Comparison of ENCODE assay signal across 8 cellular contexts in the genomic region with DNA sequence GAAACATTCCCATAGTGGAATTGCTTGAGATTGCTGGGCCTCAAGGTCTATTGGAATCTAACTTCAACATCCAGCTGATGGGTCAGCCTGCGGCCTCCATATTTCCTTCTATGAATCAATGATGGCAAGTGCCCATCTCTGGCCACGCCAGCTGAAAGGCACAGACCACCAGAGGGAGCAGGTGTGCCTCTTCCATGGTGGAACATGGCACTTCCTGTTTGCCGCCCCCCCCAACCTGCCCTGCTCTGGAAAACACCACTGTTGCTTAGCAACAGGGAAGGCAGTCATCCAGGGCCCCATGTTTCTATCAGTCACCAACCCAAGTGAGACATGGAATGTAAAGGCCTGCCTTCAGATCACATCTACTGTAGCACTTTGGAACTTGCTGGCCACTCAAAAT.
DNase-seq lines count a peak whose midpoint lies in the region; ATAC-seq lines count a peak whose summit lies in the region.

No MANE protein-coding gene starts in this region.

- ATAC-seq in HG03442 (IDR thresholded peaks at IDR 0.05; ENCODE audit: unreplicated experiment), result peak; percentile 72
- no peak for ATAC-seq in GM18517 (IDR thresholded peaks at IDR 0.05; ENCODE audit: unreplicated experiment)
- no peak for ATAC-seq in HG03108 (IDR thresholded peaks at IDR 0.05; ENCODE audit: unreplicated experiment)

- peak; percentile 74 for DNase-seq in ELR (ENCODE audit: low read depth)
- DNase-seq in NCI-H748 (lab: John Stamatoyannopoulos, UW; ENCODE audit: unreplicated experiment), result peak; percentile 93
- DNase-seq in activated CD8-positive, alpha-beta memory T cell treated with anti-CD3 and anti-CD28 coated beads, Interleukin-2, amount 50 U/mL, for 24 hours (ENCODE audit: extremely low read depth), result peak; percentile 1
- DNase-seq in fibroblast of the conjunctiva (ENCODE audit: low read depth), result peak; percentile 13
- peak in 49 of 56 donors; percentile 0 to 73 (median 27) for DNase-seq in nucleus accumbens (lab: John Stamatoyannopoulos, UW)

Comparison
In these comparisons a context has a peak if more than half of its experiments do, and no peak if none do; other contexts are left out.
1. DNase-seq: peak in every context shown above with its lines; median percentile 93 in NCI-H748; 74 in ELR; 27 in nucleus accumbens; 13 in fibroblast of the conjunctiva; 1 in activated CD8-positive, alpha-beta memory T cell treated with anti-CD3 and anti-CD28 coated beads, Interleukin-2, amount 50 U/mL, for 24 hours.